In the genomic region with DNA sequence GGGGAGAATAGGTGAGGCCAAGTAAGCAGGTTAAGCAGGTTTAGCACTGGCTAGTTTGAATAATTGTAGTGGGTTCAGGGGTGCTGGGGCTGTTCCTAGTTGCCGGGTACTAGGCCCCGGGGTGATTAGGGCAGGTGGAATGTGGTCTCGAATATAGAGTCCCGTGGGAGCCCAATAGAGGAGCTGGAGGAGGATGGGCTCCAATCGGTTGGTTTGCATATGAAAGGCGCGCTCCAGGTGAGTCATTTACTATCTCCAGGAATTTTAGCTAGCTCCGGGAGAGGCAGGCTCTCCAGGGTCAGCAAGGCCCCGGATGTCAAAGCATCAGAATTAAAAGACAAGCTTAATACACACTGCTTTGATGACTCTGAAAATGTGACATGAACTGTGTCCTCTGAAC, we compare ENCODE assay signal across 2 cellular contexts.
A peak's percentile ranks its signal among the peaks of the same experiment; 100 is the strongest.
TF ChIP-seq lines count a peak whose summit lies in the region.

No MANE protein-coding gene starts in this region.

TF ChIP-seq in GM23338, 12 proteins besides CTCF, POLR2A, EP300 and RAD21:
- TF ChIP-seq, protein P1, sequence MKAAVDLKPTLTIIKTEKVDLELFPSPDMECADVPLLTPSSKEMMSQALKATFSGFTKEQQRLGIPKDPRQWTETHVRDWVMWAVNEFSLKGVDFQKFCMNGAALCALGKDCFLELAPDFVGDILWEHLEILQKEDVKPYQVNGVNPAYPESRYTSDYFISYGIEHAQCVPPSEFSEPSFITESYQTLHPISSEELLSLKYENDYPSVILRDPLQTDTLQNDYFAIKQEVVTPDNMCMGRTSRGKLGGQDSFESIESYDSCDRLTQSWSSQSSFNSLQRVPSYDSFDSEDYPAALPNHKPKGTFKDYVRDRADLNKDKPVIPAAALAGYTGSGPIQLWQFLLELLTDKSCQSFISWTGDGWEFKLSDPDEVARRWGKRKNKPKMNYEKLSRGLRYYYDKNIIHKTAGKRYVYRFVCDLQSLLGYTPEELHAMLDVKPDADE (IDR thresholded peaks at IDR 0.05): no peak
- no peak for TF ChIP-seq STAT1 (IDR thresholded peaks at IDR 0.05; ENCODE audit: unreplicated experiment)
- TF ChIP-seq, protein P2, sequence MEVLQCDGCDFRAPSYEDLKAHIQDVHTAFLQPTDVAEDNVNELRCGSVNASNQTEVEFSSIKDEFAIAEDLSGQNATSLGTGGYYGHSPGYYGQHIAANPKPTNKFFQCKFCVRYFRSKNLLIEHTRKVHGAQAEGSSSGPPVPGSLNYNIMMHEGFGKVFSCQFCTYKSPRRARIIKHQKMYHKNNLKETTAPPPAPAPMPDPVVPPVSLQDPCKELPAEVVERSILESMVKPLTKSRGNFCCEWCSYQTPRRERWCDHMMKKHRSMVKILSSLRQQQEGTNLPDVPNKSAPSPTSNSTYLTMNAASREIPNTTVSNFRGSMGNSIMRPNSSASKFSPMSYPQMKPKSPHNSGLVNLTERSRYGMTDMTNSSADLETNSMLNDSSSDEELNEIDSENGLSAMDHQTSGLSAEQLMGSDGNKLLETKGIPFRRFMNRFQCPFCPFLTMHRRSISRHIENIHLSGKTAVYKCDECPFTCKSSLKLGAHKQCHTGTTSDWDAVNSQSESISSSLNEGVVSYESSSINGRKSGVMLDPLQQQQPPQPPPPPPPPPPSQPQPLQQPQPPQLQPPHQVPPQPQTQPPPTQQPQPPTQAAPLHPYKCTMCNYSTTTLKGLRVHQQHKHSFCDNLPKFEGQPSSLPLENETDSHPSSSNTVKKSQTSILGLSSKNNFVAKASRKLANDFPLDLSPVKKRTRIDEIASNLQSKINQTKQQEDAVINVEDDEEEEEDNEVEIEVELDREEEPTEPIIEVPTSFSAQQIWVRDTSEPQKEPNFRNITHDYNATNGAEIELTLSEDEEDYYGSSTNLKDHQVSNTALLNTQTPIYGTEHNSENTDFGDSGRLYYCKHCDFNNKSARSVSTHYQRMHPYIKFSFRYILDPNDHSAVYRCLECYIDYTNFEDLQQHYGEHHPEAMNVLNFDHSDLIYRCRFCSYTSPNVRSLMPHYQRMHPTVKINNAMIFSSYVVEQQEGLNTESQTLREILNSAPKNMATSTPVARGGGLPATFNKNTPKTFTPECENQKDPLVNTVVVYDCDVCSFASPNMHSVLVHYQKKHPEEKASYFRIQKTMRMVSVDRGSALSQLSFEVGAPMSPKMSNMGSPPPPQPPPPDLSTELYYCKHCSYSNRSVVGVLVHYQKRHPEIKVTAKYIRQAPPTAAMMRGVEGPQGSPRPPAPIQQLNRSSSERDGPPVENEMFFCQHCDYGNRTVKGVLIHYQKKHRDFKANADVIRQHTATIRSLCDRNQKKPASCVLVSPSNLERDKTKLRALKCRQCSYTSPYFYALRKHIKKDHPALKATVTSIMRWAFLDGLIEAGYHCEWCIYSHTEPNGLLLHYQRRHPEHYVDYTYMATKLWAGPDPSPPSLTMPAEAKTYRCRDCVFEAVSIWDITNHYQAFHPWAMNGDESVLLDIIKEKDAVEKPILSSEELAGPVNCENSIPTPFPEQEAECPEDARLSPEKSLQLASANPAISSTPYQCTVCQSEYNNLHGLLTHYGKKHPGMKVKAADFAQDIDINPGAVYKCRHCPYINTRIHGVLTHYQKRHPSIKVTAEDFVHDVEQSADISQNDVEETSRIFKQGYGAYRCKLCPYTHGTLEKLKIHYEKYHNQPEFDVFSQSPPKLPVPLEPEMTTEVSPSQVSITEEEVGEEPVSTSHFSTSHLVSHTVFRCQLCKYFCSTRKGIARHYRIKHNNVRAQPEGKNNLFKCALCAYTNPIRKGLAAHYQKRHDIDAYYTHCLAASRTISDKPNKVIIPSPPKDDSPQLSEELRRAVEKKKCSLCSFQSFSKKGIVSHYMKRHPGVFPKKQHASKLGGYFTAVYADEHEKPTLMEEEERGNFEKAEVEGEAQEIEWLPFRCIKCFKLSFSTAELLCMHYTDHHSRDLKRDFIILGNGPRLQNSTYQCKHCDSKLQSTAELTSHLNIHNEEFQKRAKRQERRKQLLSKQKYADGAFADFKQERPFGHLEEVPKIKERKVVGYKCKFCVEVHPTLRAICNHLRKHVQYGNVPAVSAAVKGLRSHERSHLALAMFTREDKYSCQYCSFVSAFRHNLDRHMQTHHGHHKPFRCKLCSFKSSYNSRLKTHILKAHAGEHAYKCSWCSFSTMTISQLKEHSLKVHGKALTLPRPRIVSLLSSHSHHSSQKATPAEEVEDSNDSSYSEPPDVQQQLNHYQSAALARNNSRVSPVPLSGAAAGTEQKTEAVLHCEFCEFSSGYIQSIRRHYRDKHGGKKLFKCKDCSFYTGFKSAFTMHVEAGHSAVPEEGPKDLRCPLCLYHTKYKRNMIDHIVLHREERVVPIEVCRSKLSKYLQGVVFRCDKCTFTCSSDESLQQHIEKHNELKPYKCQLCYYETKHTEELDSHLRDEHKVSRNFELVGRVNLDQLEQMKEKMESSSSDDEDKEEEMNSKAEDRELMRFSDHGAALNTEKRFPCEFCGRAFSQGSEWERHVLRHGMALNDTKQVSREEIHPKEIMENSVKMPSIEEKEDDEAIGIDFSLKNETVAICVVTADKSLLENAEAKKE (CRISPR knock-in tag; IDR thresholded peaks at IDR 0.05): no peak
- 0 out of 2 replicates have a peak, but pooled peaks have one; percentile 49 for TF ChIP-seq NANOG (IDR thresholded peaks at IDR 0.05; ENCODE audit: borderline replicate concordance)
- TF ChIP-seq ZNF114 (CRISPR knock-in tag; IDR thresholded peaks at IDR 0.05): no peak

TF ChIP-seq in H1, 55 proteins besides CTCF, POLR2A, EP300 and RAD21 (continues in another document):
- TF ChIP-seq HDAC2 (IDR thresholded peaks at IDR 0.05; ENCODE audit: borderline replicate concordance in 1 of 2, low read depth in 2 of 2, low read length in 2 of 2) (peak; percentile 49 to 93; a peak in 2 of 4 replicates), CTBP2 (IDR thresholded peaks at IDR 0.05; ENCODE audit: borderline replicate concordance, insufficient read depth, insufficient read length, low read length) (no peak), RFX5 (IDR thresholded peaks at IDR 0.05; ENCODE audit: borderline replicate concordance, low read depth, low read length) (no peak), EZH2 (IDR thresholded peaks at IDR 0.05; ENCODE audit: low read depth, low read length, severe bottlenecking) (no peak), TCF12 (IDR thresholded peaks at IDR 0.05; ENCODE audit: low read depth, low read length) (peak; percentile 95), NANOG (IDR thresholded peaks at IDR 0.05; ENCODE audit: insufficient read depth, low read depth, low read length, poor library complexity, severe bottlenecking) (peak; percentile 97), SAP30 (IDR thresholded peaks at IDR 0.05; ENCODE audit: insufficient read depth, insufficient replicate concordance, low read length) (no peak), JUND (IDR thresholded peaks at IDR 0.05; ENCODE audit: low read length) (peak; percentile 79; the same call in 1 of the 2 replicates), USF2 (IDR thresholded peaks at IDR 0.05; ENCODE audit: low read length) (no peak), ZNF274 (IDR thresholded peaks at IDR 0.05; ENCODE audit: borderline replicate concordance, extremely low read depth, low read length) (peak; percentile 35; the same call in 1 of the 2 replicates), MAX (IDR thresholded peaks at IDR 0.05) (no peak), TAF1 (IDR thresholded peaks at IDR 0.05; ENCODE audit: low read depth, low read length) (no peak), ASH2L (IDR thresholded peaks at IDR 0.05; ENCODE audit: low read length) (no peak), CHD1 (IDR thresholded peaks at IDR 0.05; ENCODE audit: low read depth, low read length) (no peak), SRF (IDR thresholded peaks at IDR 0.05; ENCODE audit: low read depth, low read length) (no peak), SP2 (IDR thresholded peaks at IDR 0.05; ENCODE audit: low read length) (no peak), KDM5A (IDR thresholded peaks at IDR 0.05; ENCODE audit: low read length) (no peak), SP4 (IDR thresholded peaks at IDR 0.05; ENCODE audit: low read length) (no peak), MAFK (IDR thresholded peaks at IDR 0.05; ENCODE audit: low read depth, low read length) (no peak), ATF3 (IDR thresholded peaks at IDR 0.05; ENCODE audit: insufficient read depth, low read depth, low read length) (no peak), CHD2 (IDR thresholded peaks at IDR 0.05; ENCODE audit: low read length) (0 out of 2 replicates have a peak, but pooled peaks have one; percentile 32), YY1 (IDR thresholded peaks at IDR 0.05; ENCODE audit: low read depth, low read length) (0 out of 2 replicates have a peak, but pooled peaks have one; percentile 17), BACH1 (IDR thresholded peaks at IDR 0.05; ENCODE audit: low read length) (no peak), SP1 (IDR thresholded peaks at IDR 0.05; ENCODE audit: low read depth, low read length) (peak; percentile 70; the same call in 1 of the 2 replicates), POU5F1 (IDR thresholded peaks at IDR 0.05; ENCODE audit: low read depth, low read length) (peak; percentile 96), GABPA (IDR thresholded peaks at IDR 0.05; ENCODE audit: borderline replicate concordance, insufficient read depth, low read length) (0 out of 2 replicates have a peak, but pooled peaks have one; percentile 17), BCL11A (IDR thresholded peaks at IDR 0.05; ENCODE audit: low read depth in 2 of 2, low read length in 2 of 2) (peak in 1 of 2 experiments; percentile 59), PHF8 (conservative IDR thresholded peaks at IDR 0.05; ENCODE audit: low read depth, low read length) (no peak)
- TF ChIP-seq, protein P3, sequence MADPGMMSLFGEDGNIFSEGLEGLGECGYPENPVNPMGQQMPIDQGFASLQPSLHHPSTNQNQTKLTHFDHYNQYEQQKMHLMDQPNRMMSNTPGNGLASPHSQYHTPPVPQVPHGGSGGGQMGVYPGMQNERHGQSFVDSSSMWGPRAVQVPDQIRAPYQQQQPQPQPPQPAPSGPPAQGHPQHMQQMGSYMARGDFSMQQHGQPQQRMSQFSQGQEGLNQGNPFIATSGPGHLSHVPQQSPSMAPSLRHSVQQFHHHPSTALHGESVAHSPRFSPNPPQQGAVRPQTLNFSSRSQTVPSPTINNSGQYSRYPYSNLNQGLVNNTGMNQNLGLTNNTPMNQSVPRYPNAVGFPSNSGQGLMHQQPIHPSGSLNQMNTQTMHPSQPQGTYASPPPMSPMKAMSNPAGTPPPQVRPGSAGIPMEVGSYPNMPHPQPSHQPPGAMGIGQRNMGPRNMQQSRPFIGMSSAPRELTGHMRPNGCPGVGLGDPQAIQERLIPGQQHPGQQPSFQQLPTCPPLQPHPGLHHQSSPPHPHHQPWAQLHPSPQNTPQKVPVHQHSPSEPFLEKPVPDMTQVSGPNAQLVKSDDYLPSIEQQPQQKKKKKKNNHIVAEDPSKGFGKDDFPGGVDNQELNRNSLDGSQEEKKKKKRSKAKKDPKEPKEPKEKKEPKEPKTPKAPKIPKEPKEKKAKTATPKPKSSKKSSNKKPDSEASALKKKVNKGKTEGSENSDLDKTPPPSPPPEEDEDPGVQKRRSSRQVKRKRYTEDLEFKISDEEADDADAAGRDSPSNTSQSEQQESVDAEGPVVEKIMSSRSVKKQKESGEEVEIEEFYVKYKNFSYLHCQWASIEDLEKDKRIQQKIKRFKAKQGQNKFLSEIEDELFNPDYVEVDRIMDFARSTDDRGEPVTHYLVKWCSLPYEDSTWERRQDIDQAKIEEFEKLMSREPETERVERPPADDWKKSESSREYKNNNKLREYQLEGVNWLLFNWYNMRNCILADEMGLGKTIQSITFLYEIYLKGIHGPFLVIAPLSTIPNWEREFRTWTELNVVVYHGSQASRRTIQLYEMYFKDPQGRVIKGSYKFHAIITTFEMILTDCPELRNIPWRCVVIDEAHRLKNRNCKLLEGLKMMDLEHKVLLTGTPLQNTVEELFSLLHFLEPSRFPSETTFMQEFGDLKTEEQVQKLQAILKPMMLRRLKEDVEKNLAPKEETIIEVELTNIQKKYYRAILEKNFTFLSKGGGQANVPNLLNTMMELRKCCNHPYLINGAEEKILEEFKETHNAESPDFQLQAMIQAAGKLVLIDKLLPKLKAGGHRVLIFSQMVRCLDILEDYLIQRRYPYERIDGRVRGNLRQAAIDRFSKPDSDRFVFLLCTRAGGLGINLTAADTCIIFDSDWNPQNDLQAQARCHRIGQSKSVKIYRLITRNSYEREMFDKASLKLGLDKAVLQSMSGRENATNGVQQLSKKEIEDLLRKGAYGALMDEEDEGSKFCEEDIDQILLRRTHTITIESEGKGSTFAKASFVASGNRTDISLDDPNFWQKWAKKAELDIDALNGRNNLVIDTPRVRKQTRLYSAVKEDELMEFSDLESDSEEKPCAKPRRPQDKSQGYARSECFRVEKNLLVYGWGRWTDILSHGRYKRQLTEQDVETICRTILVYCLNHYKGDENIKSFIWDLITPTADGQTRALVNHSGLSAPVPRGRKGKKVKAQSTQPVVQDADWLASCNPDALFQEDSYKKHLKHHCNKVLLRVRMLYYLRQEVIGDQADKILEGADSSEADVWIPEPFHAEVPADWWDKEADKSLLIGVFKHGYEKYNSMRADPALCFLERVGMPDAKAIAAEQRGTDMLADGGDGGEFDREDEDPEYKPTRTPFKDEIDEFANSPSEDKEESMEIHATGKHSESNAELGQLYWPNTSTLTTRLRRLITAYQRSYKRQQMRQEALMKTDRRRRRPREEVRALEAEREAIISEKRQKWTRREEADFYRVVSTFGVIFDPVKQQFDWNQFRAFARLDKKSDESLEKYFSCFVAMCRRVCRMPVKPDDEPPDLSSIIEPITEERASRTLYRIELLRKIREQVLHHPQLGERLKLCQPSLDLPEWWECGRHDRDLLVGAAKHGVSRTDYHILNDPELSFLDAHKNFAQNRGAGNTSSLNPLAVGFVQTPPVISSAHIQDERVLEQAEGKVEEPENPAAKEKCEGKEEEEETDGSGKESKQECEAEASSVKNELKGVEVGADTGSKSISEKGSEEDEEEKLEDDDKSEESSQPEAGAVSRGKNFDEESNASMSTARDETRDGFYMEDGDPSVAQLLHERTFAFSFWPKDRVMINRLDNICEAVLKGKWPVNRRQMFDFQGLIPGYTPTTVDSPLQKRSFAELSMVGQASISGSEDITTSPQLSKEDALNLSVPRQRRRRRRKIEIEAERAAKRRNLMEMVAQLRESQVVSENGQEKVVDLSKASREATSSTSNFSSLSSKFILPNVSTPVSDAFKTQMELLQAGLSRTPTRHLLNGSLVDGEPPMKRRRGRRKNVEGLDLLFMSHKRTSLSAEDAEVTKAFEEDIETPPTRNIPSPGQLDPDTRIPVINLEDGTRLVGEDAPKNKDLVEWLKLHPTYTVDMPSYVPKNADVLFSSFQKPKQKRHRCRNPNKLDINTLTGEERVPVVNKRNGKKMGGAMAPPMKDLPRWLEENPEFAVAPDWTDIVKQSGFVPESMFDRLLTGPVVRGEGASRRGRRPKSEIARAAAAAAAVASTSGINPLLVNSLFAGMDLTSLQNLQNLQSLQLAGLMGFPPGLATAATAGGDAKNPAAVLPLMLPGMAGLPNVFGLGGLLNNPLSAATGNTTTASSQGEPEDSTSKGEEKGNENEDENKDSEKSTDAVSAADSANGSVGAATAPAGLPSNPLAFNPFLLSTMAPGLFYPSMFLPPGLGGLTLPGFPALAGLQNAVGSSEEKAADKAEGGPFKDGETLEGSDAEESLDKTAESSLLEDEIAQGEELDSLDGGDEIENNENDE (IDR thresholded peaks at IDR 0.05; ENCODE audit: insufficient replicate concordance, low read length): no peak
